7 cellular contexts compared by ENCODE assay signal in genomic region chr7:102715718-102716117, GRCh38. TPM values are rescaled to one million over a fixed set of nuclear protein-coding genes. Genes with fewer than 3 reads are reported as not detected.
DNase-seq lines count a peak whose midpoint lies in the region; ATAC-seq, FAIRE-seq and TF ChIP-seq lines count a peak whose summit lies in the region.
"Not testable (repeated sequence)": the region's sequence is repeated elsewhere in the genome, so short reads cannot be mapped to it uniquely, and the experiment has no call there.

No MANE protein-coding gene starts in this region.

- H3K27me3 ChIP-seq in astrocyte (ENCODE audit: insufficient read depth, low read length); keratinocyte (ENCODE audit: control insufficient read depth, extremely low read depth, insufficient read depth, low read length): not testable (repeated sequence)

- H3K4me1 Mint-ChIP-seq in astrocyte (ENCODE audit: low read depth, unreplicated experiment), result not testable (repeated sequence)

- H3K9me1 ChIP-seq in keratinocyte (ENCODE audit: control insufficient read depth, extremely low read depth, insufficient read depth, low read length), result not testable (repeated sequence)

- H3K36me3 Mint-ChIP-seq in astrocyte (ENCODE audit: low read depth, unreplicated experiment), result not testable (repeated sequence)

- DNase-seq in NOMO-1 treated with DMSO at 0.1 percent for 48 hours (lab: John Stamatoyannopoulos, UW; ENCODE audit: unreplicated experiment), result peak; percentile 0
- DNase-seq in astrocyte (ENCODE audit: low read depth), result peak; percentile 6
- not testable (repeated sequence) for DNase-seq in keratinocyte (ENCODE audit: low read depth, low spot score)

- not testable (repeated sequence) for H3K4me1 ChIP-seq in astrocyte (ENCODE audit: insufficient read depth, low read length)
- peaks cover 11% of the 10 kb centered on the region for H3K4me1 ChIP-seq in keratinocyte (ENCODE audit: control insufficient read depth, extremely low read depth, insufficient read depth, low read length)

- not testable (repeated sequence) for H3K27ac ChIP-seq in astrocyte (ENCODE audit: low read depth, low read length)
- H3K27ac ChIP-seq in keratinocyte (ENCODE audit: control insufficient read depth, insufficient read depth, low read length), result peak overlapping the region; percentile 89

- ATAC-seq in GM18511 (IDR thresholded peaks at IDR 0.05; ENCODE audit: unreplicated experiment), result peak; percentile 45
- ATAC-seq in GM21360 (IDR thresholded peaks at IDR 0.05; ENCODE audit: unreplicated experiment), result peak; percentile 47
- peak; percentile 39 for ATAC-seq in HG02763 (IDR thresholded peaks at IDR 0.05; ENCODE audit: unreplicated experiment)
- ATAC-seq in HG03342 (IDR thresholded peaks at IDR 0.05; ENCODE audit: unreplicated experiment), result peak; percentile 77

- H2AFZ ChIP-seq in astrocyte (ENCODE audit: low read depth, low read length); keratinocyte (ENCODE audit: control insufficient read depth, low read length): not testable (repeated sequence)

- H3K9me3 ChIP-seq in astrocyte (ENCODE audit: insufficient read depth, low read depth, low read length); keratinocyte (ENCODE audit: control insufficient read depth, low read depth, low read length): not testable (repeated sequence)

- not testable (repeated sequence) for H3K4me2 ChIP-seq in astrocyte (ENCODE audit: low read length); keratinocyte (ENCODE audit: control insufficient read depth, extremely low read depth, insufficient read depth, low read depth, low read length)

- H3K9me3 Mint-ChIP-seq in astrocyte (ENCODE audit: unreplicated experiment), result not testable (repeated sequence)

- H3K27ac Mint-ChIP-seq in astrocyte (ENCODE audit: unreplicated experiment), result not testable (repeated sequence)

- H3K36me3 ChIP-seq in astrocyte (ENCODE audit: insufficient read depth, low read length); keratinocyte (ENCODE audit: control insufficient read depth in 2 of 2, extremely low read depth in 1 of 2, insufficient read depth in 2 of 2, low read length in 2 of 2): not testable (repeated sequence)

- not testable (repeated sequence) for H4K20me1 ChIP-seq in astrocyte (ENCODE audit: insufficient read depth, low read length); keratinocyte (ENCODE audit: control insufficient read depth, extremely low read depth, insufficient read depth, low read length)

- H3K79me2 ChIP-seq in astrocyte (ENCODE audit: insufficient read depth, low read length); keratinocyte (ENCODE audit: control insufficient read depth, insufficient read depth, low read length): not testable (repeated sequence)

- H3K27me3 Mint-ChIP-seq in astrocyte (ENCODE audit: low read depth, unreplicated experiment), result not testable (repeated sequence)

- TF ChIP-seq CTCF in astrocyte (IDR thresholded peaks at IDR 0.05; ENCODE audit: insufficient read depth, low read depth, low read length), result not testable (repeated sequence)
- TF ChIP-seq CTCF in keratinocyte (optimal IDR thresholded peaks at IDR 0.05 in 1 of 3, IDR thresholded peaks at IDR 0.05 in 1 of 3, conservative IDR thresholded peaks at IDR 0.05 in 1 of 3; ENCODE audit: extremely low read depth in 1 of 3, insufficient read depth in 2 of 3, low read length in 3 of 3), result peak in 1 of 3 experiments; percentile 8

- not testable (repeated sequence) for H3K4me3 ChIP-seq in astrocyte (ENCODE audit: insufficient read depth, low read depth, low read length); keratinocyte (ENCODE audit: control insufficient read depth in 2 of 3, extremely low read depth in 1 of 3, insufficient read depth in 2 of 3, low read depth in 1 of 3, low read length in 3 of 3)

- not testable (repeated sequence) for H3K9ac ChIP-seq in astrocyte (ENCODE audit: low read length); keratinocyte (ENCODE audit: control insufficient read depth, extremely low read depth, insufficient read depth, low read length)

- not testable (repeated sequence) for H3K4me3 Mint-ChIP-seq in astrocyte (ENCODE audit: unreplicated experiment)

- dilution Hi-C loops in keratinocyte (cut with MboI; ENCODE audit: extremely low pct_ligation_motif_present, low sequenced_read_pairs), result not testable (repeated sequence)

- FAIRE-seq in astrocyte (lab: Jason Lieb, UNC), result not testable (repeated sequence)
- FAIRE-seq in keratinocyte (lab: Jason Lieb, UNC), result peak; percentile 63

RNA-seq across cellular contexts. Expression of gene FAM185A, which starts 33.1 kb away (rescaled TPM):
- total RNA-seq in astrocyte, result 4.6 and 4.9 TPM in 2 replicates
- 2.9 to 7.3 TPM (median 4.1 TPM) in 3 replicates for polyA plus RNA-seq in keratinocyte
- polyA plus RNA-seq in keratinocyte (2011; ENCODE audit: low read depth), result 5.8 TPM
- 2.7 and 5.6 TPM in 2 replicates for polyA plus RNA-seq in keratinocyte (2011; cell fraction: cytosol; rRNA removed)
- polyA plus RNA-seq in keratinocyte (2011; cell fraction: nucleus; rRNA removed), result 5.8 and 7.5 TPM in 2 replicates
- polyA plus RNA-seq in keratinocyte (2012; ENCODE audit: low replicate concordance), result 2.6 and 3.2 TPM in 2 replicates
- 0.43 to 11.0 TPM (median 4.1 TPM) in 3 replicates for polyA minus RNA-seq in keratinocyte
- polyA minus RNA-seq in keratinocyte (2011; cell fraction: cytosol; rRNA and poly(A)+ RNA removed), result 4.4 TPM
- polyA minus RNA-seq in keratinocyte (2011; cell fraction: nucleus; rRNA and poly(A)+ RNA removed), result 10.2 and 12.1 TPM in 2 replicates

RNA-seq across cellular contexts. Expression of gene POLR2J2, which starts 44.3 kb away (rescaled TPM):
- total RNA-seq in astrocyte, result 3.1 and 3.6 TPM in 2 replicates
- 1.9 to 3.1 TPM (median 2.8 TPM) in 3 replicates for polyA plus RNA-seq in keratinocyte
- polyA plus RNA-seq in keratinocyte (2011; ENCODE audit: low read depth), result not detected
- 0.43 and 0.45 TPM in 2 replicates for polyA plus RNA-seq in keratinocyte (2011; cell fraction: cytosol; rRNA removed)
- polyA plus RNA-seq in keratinocyte (2011; cell fraction: nucleus; rRNA removed), result 11.4 and 13.9 TPM in 2 replicates
- 1.3 and 3.0 TPM in 2 replicates for polyA plus RNA-seq in keratinocyte (2012; ENCODE audit: low replicate concordance)
- polyA minus RNA-seq in keratinocyte, result 3.5 to 12.9 TPM (median 6.5 TPM) in 3 replicates
- polyA minus RNA-seq in keratinocyte (2011; cell fraction: cytosol; rRNA and poly(A)+ RNA removed), result not detected
- polyA minus RNA-seq in keratinocyte (2011; cell fraction: nucleus; rRNA and poly(A)+ RNA removed), result 6.9 and 10.7 TPM in 2 replicates
